9 cellular contexts compared by ENCODE assay signal in genomic region chr5:122775713-122776084, GRCh38. TPM values are rescaled to one million over a fixed set of nuclear protein-coding genes. Genes with fewer than 3 reads are reported as not detected.
DNase-seq lines count a peak whose midpoint lies in the region; ATAC-seq, FAIRE-seq and TF ChIP-seq lines count a peak whose summit lies in the region.
"Had no signal": no experiment of that assay in that cellular context is flagged by ENCODE, and none has a peak within 500 bp of the region (broad histone marks: within the 10 kb centered on the region; RNA-seq: fewer than 3 reads in every experiment).

No MANE protein-coding gene starts in this region.

- no peaks in the 10 kb centered on the region for H3K9me3 ChIP-seq in mesodermal cell (ENCODE audit: control insufficient read depth, low read length)

- H3K4me3 ChIP-seq in dorsolateral prefrontal cortex (peak overlapping the region; percentile 65 to 98 (median 92)), mesodermal cell (ENCODE audit: extremely low read depth, insufficient read depth, low read length, poor library complexity, severe bottlenecking) (peak overlapping the region; percentile 92)

- H3K27ac ChIP-seq in dorsolateral prefrontal cortex: peak overlapping the region in 54 of 59 donors; percentile 19 to 94 (median 84)
- peak overlapping the region; percentile 65 for H3K27ac ChIP-seq in mesodermal cell (ENCODE audit: low read depth, low read length, severe bottlenecking)

- ATAC-seq in HG03095 (IDR thresholded peaks at IDR 0.05; ENCODE audit: unreplicated experiment) (no peak), HG03520 (IDR thresholded peaks at IDR 0.05; ENCODE audit: unreplicated experiment) (no peak)

- H3K4me1 ChIP-seq in mesodermal cell (ENCODE audit: control insufficient read depth, insufficient read depth, low read length, poor library complexity, severe bottlenecking): peaks cover 9% of the 10 kb centered on the region

- H3K36me3 ChIP-seq in mesodermal cell (ENCODE audit: control insufficient read depth, insufficient read depth, low read length): peaks cover 4% of the 10 kb centered on the region

- no peak for TF ChIP-seq CTCF in dorsolateral prefrontal cortex (IDR thresholded peaks at IDR 0.05 in 54 of 56, conservative IDR thresholded peaks at IDR 0.05 in 2 of 56; ENCODE audit: low read depth in 1 of 56, partially characterized antibody in 56 of 56)

- FAIRE-seq in RCC 7860 (lab: Jason Lieb, UNC): no peak
- FAIRE-seq: colon had no signal

- no peaks in the 10 kb centered on the region for H3K27me3 ChIP-seq in dorsolateral prefrontal cortex

- DNase-seq in NCI-H2107 treated with DMSO at 0.1 percent for 48 hours (lab: John Stamatoyannopoulos, UW; ENCODE audit: unreplicated experiment): peak; percentile 7
- no peak for DNase-seq in NCI-H2107 (lab: John Stamatoyannopoulos, UW)
- peak; percentile 14 for DNase-seq in RCC 7860 (ENCODE audit: low spot score)
- no peak for DNase-seq in dorsolateral prefrontal cortex
- no peak for DNase-seq in NCI-H510A treated with DMSO at 0.1 percent for 48 hours (lab: John Stamatoyannopoulos, UW)

- intact Hi-C loops in dorsolateral prefrontal cortex (cut with DNase I): loop anchor here in 1 of 2 donors (10.0 kb wide), 1 partner anchor 69 kb away; the partner anchor contains the start of gene SNX24

- whole genome bisulfite sequencing in mesodermal cell (ENCODE audit: insufficient coverage in 2 of 2), 2 experiments: 0% methylated on average over 1 of the region's 4 CpGs

RNA-seq across cellular contexts. Expression of gene SNX2, which starts 0.8 kb away (rescaled TPM):
- 10 to 100 TPM; 33.1 to 80.2 (median 54.6) TPM for total RNA-seq in dorsolateral prefrontal cortex
- 77.0 TPM for polyA plus RNA-seq in mesodermal cell (2013, experiment 1 of 2)
- polyA plus RNA-seq in mesodermal cell (2013, experiment 2 of 2): 92.4 TPM

Comparison
In these comparisons a context has a peak if more than half of its experiments do, and no peak if none do; other contexts are left out.
1. DNase-seq: peak in NCI-H2107 treated with DMSO at 0.1 percent for 48 hours (single experiment) and RCC 7860 (single experiment); none in NCI-H2107 (single experiment), dorsolateral prefrontal cortex (0 of 10) and NCI-H510A treated with DMSO at 0.1 percent for 48 hours (single experiment).